Comparison of ENCODE assay signal across 1 cellular context in genomic region chr3:197505796-197506553, GRCh38.
TF ChIP-seq lines count a peak whose summit lies in the region.

No MANE protein-coding gene starts in this region.

TF ChIP-seq in K562, 482 proteins besides CTCF, POLR2A, EP300 and RAD21:
- TF ChIP-seq KDM4B (IDR thresholded peaks at IDR 0.05; ENCODE audit: borderline replicate concordance in 2 of 2, low read depth in 1 of 2) (no peak), ATF4 (CRISPR knock-in tag; IDR thresholded peaks at IDR 0.05) (no peak), NR2F6 (CRISPR knock-in tag; IDR thresholded peaks at IDR 0.05) (no peak), NR4A1 (CRISPR knock-in tag; IDR thresholded peaks at IDR 0.05) (no peak), NR4A1 (tag; IDR thresholded peaks at IDR 0.05) (no peak)
- TF ChIP-seq, protein P1, sequence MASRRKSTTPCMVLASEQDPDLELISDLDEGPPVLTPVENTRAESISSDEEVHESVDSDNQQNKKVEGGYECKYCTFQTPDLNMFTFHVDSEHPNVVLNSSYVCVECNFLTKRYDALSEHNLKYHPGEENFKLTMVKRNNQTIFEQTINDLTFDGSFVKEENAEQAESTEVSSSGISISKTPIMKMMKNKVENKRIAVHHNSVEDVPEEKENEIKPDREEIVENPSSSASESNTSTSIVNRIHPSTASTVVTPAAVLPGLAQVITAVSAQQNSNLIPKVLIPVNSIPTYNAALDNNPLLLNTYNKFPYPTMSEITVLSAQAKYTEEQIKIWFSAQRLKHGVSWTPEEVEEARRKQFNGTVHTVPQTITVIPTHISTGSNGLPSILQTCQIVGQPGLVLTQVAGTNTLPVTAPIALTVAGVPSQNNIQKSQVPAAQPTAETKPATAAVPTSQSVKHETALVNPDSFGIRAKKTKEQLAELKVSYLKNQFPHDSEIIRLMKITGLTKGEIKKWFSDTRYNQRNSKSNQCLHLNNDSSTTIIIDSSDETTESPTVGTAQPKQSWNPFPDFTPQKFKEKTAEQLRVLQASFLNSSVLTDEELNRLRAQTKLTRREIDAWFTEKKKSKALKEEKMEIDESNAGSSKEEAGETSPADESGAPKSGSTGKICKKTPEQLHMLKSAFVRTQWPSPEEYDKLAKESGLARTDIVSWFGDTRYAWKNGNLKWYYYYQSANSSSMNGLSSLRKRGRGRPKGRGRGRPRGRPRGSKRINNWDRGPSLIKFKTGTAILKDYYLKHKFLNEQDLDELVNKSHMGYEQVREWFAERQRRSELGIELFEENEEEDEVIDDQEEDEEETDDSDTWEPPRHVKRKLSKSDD (conservative IDR thresholded peaks at IDR 0.05; ENCODE audit: low read length), result no peak
